ENCODE assay signal across 14 cellular contexts in genomic region chr12:92210062-92210461, GRCh38.
DNase-seq lines count a peak whose midpoint lies in the region; ATAC-seq, FAIRE-seq and TF ChIP-seq lines count a peak whose summit lies in the region.
"Had no signal": no experiment of that assay in that cellular context is flagged by ENCODE, and none has a peak within 500 bp of the region (broad histone marks: within the 10 kb centered on the region; RNA-seq: fewer than 3 reads in every experiment).

No MANE protein-coding gene starts in this region.

- no peak for DNase-seq in activated naive CD4-positive, alpha-beta T cell treated with anti-CD3 and anti-CD28 coated beads for 36 hours
- no peak for DNase-seq in activated naive CD4-positive, alpha-beta T cell treated with anti-CD3 and anti-CD28 coated beads, Interleukin-2, amount 50 U/mL, for 16 hours
- DNase-seq in activated CD8-positive, alpha-beta T cell treated with anti-CD3 and anti-CD28 coated beads, Interleukin-2, amount 10 ng/mL, durations not matched to agents 7 days and 5 days = no peak
- DNase-seq in HepG2 (ENCODE audit: low spot score) = no peak
- DNase-seq in mammary epithelial cell = no peak
- no peak for DNase-seq in NCI-H82 (lab: John Stamatoyannopoulos, UW)
- DNase-seq: effector CD8-positive, alpha-beta T cell; NCI-H2029; stimulated activated CD4-positive, alpha-beta T cell treated with anti-CD3 and anti-CD28 coated beads, Interleukin-4, amount 100 ng/mL, for 1 hour had no signal

- H3K4me2 ChIP-seq in HepG2 (ENCODE audit: low read depth, low read length) (no peak overlapping the region), mammary epithelial cell (ENCODE audit: insufficient read depth, low read depth, low read length) (no peak overlapping the region)

- H3K4me1 ChIP-seq in thymus (ENCODE audit: control insufficient read depth, insufficient read depth, low read length) (peaks cover 19% of the 10 kb centered on the region), HepG2 (ENCODE audit: insufficient read depth, low read length) (peaks cover 7% of the 10 kb centered on the region; the same call in 1 of the 2 replicates), mammary epithelial cell (ENCODE audit: insufficient read depth, low read length) (peaks cover 6% of the 10 kb centered on the region)

- H2AFZ ChIP-seq in HepG2 (ENCODE audit: low read length) (no peak overlapping the region), mammary epithelial cell (ENCODE audit: low read depth, low read length) (no peak overlapping the region)

- H3K27me3 ChIP-seq in thymus (ENCODE audit: control insufficient read depth, insufficient read depth) (no peaks in the 10 kb centered on the region), HepG2 (ENCODE audit: control insufficient read depth in 1 of 2, insufficient read depth in 2 of 2, low read length in 2 of 2) (no peaks in the 10 kb centered on the region), mammary epithelial cell (ENCODE audit: insufficient read depth, low read length) (no peaks in the 10 kb centered on the region)

- H3K4me1 Mint-ChIP-seq in activated naive CD4-positive, alpha-beta T cell treated with anti-CD3 and anti-CD28 coated beads for 36 hours (ENCODE audit: low read depth) = peaks cover 51% of the 10 kb centered on the region
- H3K4me1 Mint-ChIP-seq in activated CD8-positive, alpha-beta T cell treated with anti-CD3 and anti-CD28 coated beads, Interleukin-2, amount 10 ng/mL, durations not matched to agents 7 days and 5 days (ENCODE audit: low read depth) = peaks cover 41% of the 10 kb centered on the region

- no peak for TF ChIP-seq CTCF in HepG2 (CRISPR knock-in tag; IDR thresholded peaks at IDR 0.05)
- TF ChIP-seq CTCF in mammary epithelial cell (conservative IDR thresholded peaks at IDR 0.05 in 1 of 2, IDR thresholded peaks at IDR 0.05 in 1 of 2; ENCODE audit: extremely low read depth in 1 of 2, insufficient read depth in 1 of 2, low read depth in 1 of 2, low read length in 2 of 2) = no peak

- in situ Hi-C loops in HepG2 (cut with HindIII; ENCODE audit: extremely low pct_ligation_motif_present, low pct_unique_long_range_greater_than_20kb) = no loop called here
- in situ Hi-C loops in mammary epithelial cell (cut with MboI; ENCODE audit: low sequenced_read_pairs in 2 of 2) = no loop called here

- no peaks in the 10 kb centered on the region for H3K36me3 Mint-ChIP-seq in activated naive CD4-positive, alpha-beta T cell treated with anti-CD3 and anti-CD28 coated beads for 36 hours (ENCODE audit: low read depth)
- peaks cover 26% of the 10 kb centered on the region for H3K36me3 Mint-ChIP-seq in activated CD8-positive, alpha-beta T cell treated with anti-CD3 and anti-CD28 coated beads, Interleukin-2, amount 10 ng/mL, durations not matched to agents 7 days and 5 days (ENCODE audit: low read depth)

- no peak overlapping the region for H3K9ac ChIP-seq in HepG2 (ENCODE audit: insufficient read depth, low read depth, low read length)
- H3K9ac ChIP-seq in mammary epithelial cell (ENCODE audit: insufficient read depth, low read length) = no peak overlapping the region

- H3K4me3 Mint-ChIP-seq in activated naive CD4-positive, alpha-beta T cell treated with anti-CD3 and anti-CD28 coated beads for 36 hours = no peak overlapping the region
- peak overlapping the region; percentile 1 for H3K4me3 Mint-ChIP-seq in activated CD8-positive, alpha-beta T cell treated with anti-CD3 and anti-CD28 coated beads, Interleukin-2, amount 10 ng/mL, durations not matched to agents 7 days and 5 days

- TF ChIP-seq POLR2A in HepG2 (IDR thresholded peaks at IDR 0.05; ENCODE audit: insufficient read depth in 1 of 2, low read depth in 2 of 2, low read length in 2 of 2) = no peak

- H3K36me3 ChIP-seq in thymus (ENCODE audit: control insufficient read depth, insufficient read depth) (no peaks in the 10 kb centered on the region), HepG2 (replicated peaks in 1 of 2; ENCODE audit: control insufficient read depth in 1 of 2, insufficient read depth in 2 of 2, low read length in 2 of 2) (no peaks in the 10 kb centered on the region), mammary epithelial cell (ENCODE audit: insufficient read depth, low read length) (no peaks in the 10 kb centered on the region)

- intact Hi-C loops in activated naive CD4-positive, alpha-beta T cell treated with anti-CD3 and anti-CD28 coated beads for 36 hours (cut with micrococcal nuclease) = loop anchor here (1.0 to 5.0 kb wide), 9 partner anchors 8 to 828 kb away; no protein-coding TSS in a partner anchor
- intact Hi-C loops in HepG2 (cut with micrococcal nuclease; ENCODE audit: unreplicated experiment) = no loop called here
- intact Hi-C loops in mammary epithelial cell (cut with micrococcal nuclease) = no loop called here

- no peak for FAIRE-seq in HepG2 (lab: Jason Lieb, UNC)
- FAIRE-seq: G401.6 had no signal

- dilution Hi-C loops in mammary epithelial cell (cut with HindIII; ENCODE audit: low sequenced_read_pairs) = no loop called here

- BruUV-seq in HepG2 (replicated peaks; lab: Mats Ljungman, UMichigan) = no TSS peak
- no TSS peak for BruUV-seq in mammary epithelial cell (replicated peaks; lab: Mats Ljungman, UMichigan)

- WGBS in thymus = 42% methylated on average over 4 of the region's 4 CpGs
- whole genome bisulfite sequencing in HepG2 (ENCODE audit: low lambda C conversion rate) = 17% methylated on average over 4 of the region's 4 CpGs
- 89% methylated on average over 4 of the region's 4 CpGs for WGBS in mammary epithelial cell (ENCODE audit: low coverage, missing lambda C conversion rate)

- CTCF ChIA-PET in activated naive CD4-positive, alpha-beta T cell treated with anti-CD3 and anti-CD28 coated beads for 36 hours (lab: Charles Lee) = interaction anchor here (0.6 to 2.0 kb wide), 15 partner anchors 9 to 711 kb away, joined by 3 to 7 read pairs (median 3); partner anchors contain the start of gene BTG1
- CTCF ChIA-PET in activated CD8-positive, alpha-beta T cell treated with anti-CD3 and anti-CD28 coated beads, Interleukin-2, amount 10 ng/mL, durations not matched to agents 7 days and 5 days (lab: Charles Lee) = interaction anchor here (0.6 to 4.7 kb wide), 18 partner anchors 9 to 828 kb away, joined by 3 to 42 read pairs (median 3); partner anchors contain the start of gene BTG1
- CTCF ChIA-PET in HepG2 (lab: Yijun Ruan, JAX; ENCODE audit: low intra/inter-chr PET ratio, low total read pairs) (no interaction called here), mammary epithelial cell (lab: Charles Lee; ENCODE audit: low non-redundant PET) (no interaction called here)

- peaks cover 9% of the 10 kb centered on the region for H3K9me3 Mint-ChIP-seq in activated naive CD4-positive, alpha-beta T cell treated with anti-CD3 and anti-CD28 coated beads for 36 hours
- peaks cover 3% of the 10 kb centered on the region for H3K9me3 Mint-ChIP-seq in activated CD8-positive, alpha-beta T cell treated with anti-CD3 and anti-CD28 coated beads, Interleukin-2, amount 10 ng/mL, durations not matched to agents 7 days and 5 days (ENCODE audit: insufficient read depth)

- no peak for TF ChIP-seq EP300 in HepG2 (IDR thresholded peaks at IDR 0.05; ENCODE audit: low read depth in 2 of 2, low read length in 2 of 2)
- TF ChIP-seq EP300 in HepG2 (CRISPR knock-in tag; IDR thresholded peaks at IDR 0.05; ENCODE audit: borderline replicate concordance) = no peak

- H3K4me3 ChIP-seq in thymus (ENCODE audit: low read length) (no peak overlapping the region), HepG2 (replicated peaks in 1 of 3; ENCODE audit: insufficient read depth in 1 of 3, low read depth in 2 of 3, low read length in 3 of 3) (no peak overlapping the region), mammary epithelial cell (replicated peaks in 1 of 3; ENCODE audit: insufficient read depth in 1 of 3, low read depth in 2 of 3, low read length in 3 of 3) (no peak overlapping the region)
- H3K4me3 ChIP-seq: lung had no signal

- H4K20me1 ChIP-seq in HepG2 (ENCODE audit: insufficient read depth, low read length) (no peaks in the 10 kb centered on the region), mammary epithelial cell (ENCODE audit: insufficient read depth, low read length) (no peaks in the 10 kb centered on the region)

- H3K27me3 Mint-ChIP-seq in activated naive CD4-positive, alpha-beta T cell treated with anti-CD3 and anti-CD28 coated beads for 36 hours (ENCODE audit: low read depth) = no peaks in the 10 kb centered on the region
- H3K27me3 Mint-ChIP-seq in activated CD8-positive, alpha-beta T cell treated with anti-CD3 and anti-CD28 coated beads, Interleukin-2, amount 10 ng/mL, durations not matched to agents 7 days and 5 days (ENCODE audit: low read depth) = no peaks in the 10 kb centered on the region

- POLR2A ChIA-PET in activated CD8-positive, alpha-beta T cell treated with anti-CD3 and anti-CD28 coated beads, Interleukin-2, amount 10 ng/mL, durations not matched to agents 7 days and 5 days (lab: Charles Lee) = interaction anchor here (0.8 to 6.1 kb wide), 6 partner anchors 9 to 194 kb away, joined by 3 to 127 read pairs (median 3); partner anchors contain the start of gene BTG1
- POLR2A ChIA-PET in HepG2 (lab: Yijun Ruan, JAX) = no interaction called here

- no peak for TF ChIP-seq RAD21 in HepG2 (CRISPR knock-in tag; IDR thresholded peaks at IDR 0.05)

- H3K9me3 ChIP-seq in thymus (ENCODE audit: control insufficient read depth) = no peaks in the 10 kb centered on the region
- H3K9me3 ChIP-seq in HepG2 (ENCODE audit: low read length) = no peaks in the 10 kb centered on the region
- no peaks in the 10 kb centered on the region for H3K9me3 ChIP-seq in mammary epithelial cell (replicated peaks; ENCODE audit: insufficient read depth, low read length)

- H3K27ac ChIP-seq in thymus (ENCODE audit: low read depth) = peak overlapping the region; percentile 84
- H3K27ac ChIP-seq in HepG2 (ENCODE audit: extremely low read length, insufficient read depth, low read length) = no peak overlapping the region
- no peak overlapping the region for H3K27ac ChIP-seq in mammary epithelial cell (ENCODE audit: insufficient read depth, low read depth, low read length)

- no peaks in the 10 kb centered on the region for H3K79me2 ChIP-seq in HepG2 (ENCODE audit: insufficient read depth, low read length)
- H3K79me2 ChIP-seq in mammary epithelial cell (ENCODE audit: insufficient read depth, low read length) = no peaks in the 10 kb centered on the region

- ATAC-seq in HG03025 (IDR thresholded peaks at IDR 0.05; ENCODE audit: low FRiP score, unreplicated experiment) (peak; percentile 50), HepG2 (no peak)
- ATAC-seq in activated CD8-positive, alpha-beta T cell treated with anti-CD3 and anti-CD28 coated beads, Interleukin-2, amount 10 ng/mL, durations not matched to agents 7 days and 5 days = peak; percentile 53
- ATAC-seq: Panc1 had no signal

- peak overlapping the region; percentile 86 for H3K27ac Mint-ChIP-seq in activated naive CD4-positive, alpha-beta T cell treated with anti-CD3 and anti-CD28 coated beads for 36 hours
- H3K27ac Mint-ChIP-seq in activated CD8-positive, alpha-beta T cell treated with anti-CD3 and anti-CD28 coated beads, Interleukin-2, amount 10 ng/mL, durations not matched to agents 7 days and 5 days = peak overlapping the region; percentile 93

TF ChIP-seq in HepG2, 621 proteins besides CTCF, POLR2A, EP300 and RAD21 (continues in another document):
- TF ChIP-seq MTA1 (CRISPR knock-in tag; IDR thresholded peaks at IDR 0.05; ENCODE audit: borderline replicate concordance) (no peak), ZNF674 (CRISPR knock-in tag; IDR thresholded peaks at IDR 0.05; ENCODE audit: low read depth) (no peak)

Comparison
In these comparisons a context has a peak if more than half of its experiments do, and no peak if none do; other contexts are left out.
1. CTCF ChIA-PET loops: an anchor here in activated naive CD4-positive, alpha-beta T cell treated with anti-CD3 and anti-CD28 coated beads for 36 hours (0.6 to 2.0 kb wide) and activated CD8-positive, alpha-beta T cell treated with anti-CD3 and anti-CD28 coated beads, Interleukin-2, amount 10 ng/mL, durations not matched to agents 7 days and 5 days (0.6 to 4.7 kb wide); none called in HepG2 and mammary epithelial cell.